Comparison of ENCODE assay signal across 25 cellular contexts in genomic region chr5:33048315-33048714, GRCh38.
"Had no signal": no experiment of that assay in that cellular context is flagged by ENCODE, and none has a peak within 500 bp of the region (broad histone marks: within the 10 kb centered on the region; RNA-seq: fewer than 3 reads in every experiment).

No MANE protein-coding gene starts in this region.

- H3K36me3 ChIP-seq: adrenal gland, esophagus muscularis mucosa, left ventricle myocardium inferior, ovary, prostate gland, right atrium auricular region, thoracic aorta, vagina had no signal

- H3K27ac ChIP-seq: adrenal gland, coronary artery, esophagus muscularis mucosa, hepatocyte, left ventricle myocardium inferior, ovary, prostate gland, right atrium auricular region, vagina, VCaP had no signal

- H3K4me2 ChIP-seq: hepatocyte had no signal

- H3K4me3 ChIP-seq: adrenal gland, coronary artery, esophagus muscularis mucosa, hepatocyte, left ventricle myocardium inferior, ovary, prostate gland, right atrium auricular region, thoracic aorta, vagina had no signal

- H3K79me2 ChIP-seq: hepatocyte had no signal

- H3K4me3 Mint-ChIP-seq: activated naive CD4-positive, alpha-beta T cell treated with anti-CD3 and anti-CD28 coated beads, Interleukin-2, amount 50 U/mL, for 24 hours; immature natural killer cell; mesothelial cell of epicardium; naive thymus-derived CD8-positive, alpha-beta T cell; type B pancreatic cell had no signal

- H3K27me3 Mint-ChIP-seq: activated naive CD4-positive, alpha-beta T cell treated with anti-CD3 and anti-CD28 coated beads, Interleukin-2, amount 50 U/mL, for 24 hours; naive thymus-derived CD8-positive, alpha-beta T cell; type B pancreatic cell had no signal

- H2AFZ ChIP-seq: hepatocyte had no signal

- H3K4me1 ChIP-seq: adrenal gland, esophagus muscularis mucosa, left ventricle myocardium inferior, prostate gland, right atrium auricular region, vagina had no signal

- H3K36me3 Mint-ChIP-seq: activated naive CD4-positive, alpha-beta T cell treated with anti-CD3 and anti-CD28 coated beads, Interleukin-2, amount 50 U/mL, for 24 hours; immature natural killer cell; mesothelial cell of epicardium; naive thymus-derived CD8-positive, alpha-beta T cell; type B pancreatic cell had no signal

- FAIRE-seq: frontal cortex had no signal

- H3K4me1 Mint-ChIP-seq: activated naive CD4-positive, alpha-beta T cell treated with anti-CD3 and anti-CD28 coated beads, Interleukin-2, amount 50 U/mL, for 24 hours; immature natural killer cell; mesothelial cell of epicardium; naive thymus-derived CD8-positive, alpha-beta T cell had no signal

- ATAC-seq: naive thymus-derived CD8-positive, alpha-beta T cell had no signal

- DNase-seq: activated gamma-delta T cell treated with Interleukin-2 at 50 U/mL for 16 hours; activated T-cell treated with anti-CD3 and anti-CD28 coated beads, Interleukin-2, amount 50 U/mL, for 1 hour; adrenal gland; cerebellar nuclear complex; glutamatergic neuron; immature natural killer cell; kidney glomerular epithelial cell; left ventricle myocardium inferior; mammary epithelial cell; naive thymus-derived CD8-positive, alpha-beta T cell; ovary; stimulated activated CD4-positive, alpha-beta T cell treated with anti-CD3 and anti-CD28 coated beads, Interleukin-4, amount 100 ng/mL, for 24 hours; stimulated activated naive CD4-positive, alpha-beta T cell treated with Interleukin-2 at 50 U/mL for 16 hours had no signal

- H3K9me3 ChIP-seq: adrenal gland, esophagus muscularis mucosa, ovary, prostate gland, right atrium auricular region, vagina had no signal

- H3K9me3 Mint-ChIP-seq: type B pancreatic cell had no signal

- H3K27ac Mint-ChIP-seq: activated naive CD4-positive, alpha-beta T cell treated with anti-CD3 and anti-CD28 coated beads, Interleukin-2, amount 50 U/mL, for 24 hours; immature natural killer cell; mesothelial cell of epicardium; naive thymus-derived CD8-positive, alpha-beta T cell; type B pancreatic cell had no signal

- H3K27me3 ChIP-seq: adrenal gland, esophagus muscularis mucosa, hepatocyte, ovary, right atrium auricular region, vagina had no signal
